8 cellular contexts compared by ENCODE assay signal in genomic region chr15:43285609-43286037, GRCh38. TPM values are rescaled to one million over a fixed set of nuclear protein-coding genes. Genes with fewer than 3 reads are reported as not detected.
DNase-seq lines count a peak whose midpoint lies in the region; ATAC-seq and TF ChIP-seq lines count a peak whose summit lies in the region.

No MANE protein-coding gene starts in this region.

- H3K4me3 ChIP-seq in MM.1S (ENCODE audit: low read length) (no peak overlapping the region), skeletal muscle cell (ENCODE audit: low read depth, low read length) (no peak overlapping the region)

- TF ChIP-seq CTCF in MM.1S (IDR thresholded peaks at IDR 0.05; ENCODE audit: low read length) = peak; percentile 82

- H3K27me3 Mint-ChIP-seq in activated naive CD8-positive, alpha-beta T cell treated with anti-CD3 and anti-CD28 coated beads, Interleukin-2, amount 50 U/mL, for 24 hours = peaks cover 6% of the 10 kb centered on the region

- no peaks in the 10 kb centered on the region for H3F3A ChIP-seq in MM.1S (ENCODE audit: insufficient read depth, low read length)

- H3K4me1 ChIP-seq in MM.1S (ENCODE audit: low read length) = no peaks in the 10 kb centered on the region

- H3K79me2 ChIP-seq in MM.1S (ENCODE audit: low read length) = no peaks in the 10 kb centered on the region

- in situ Hi-C loops in G401 (cut with HindIII; ENCODE audit: low sequenced_read_pairs) (no loop called here), SK-MEL-5 (cut with HindIII; ENCODE audit: low pct_unique_long_range_greater_than_20kb, low sequenced_read_pairs) (no loop called here)

- DNase-seq in G401 (ENCODE audit: low spot score) = peak; percentile 82
- peak; percentile 75 for DNase-seq in MM.1S
- peak; percentile 81 for DNase-seq in SK-MEL-5 (ENCODE audit: low read depth, low spot score)
- peak; percentile 58 for DNase-seq in activated naive CD8-positive, alpha-beta T cell treated with anti-CD3 and anti-CD28 coated beads, Interleukin-2, amount 50 U/mL, for 24 hours
- DNase-seq in left ventricle myocardium superior = no peak
- peak; percentile 15 for DNase-seq in skeletal muscle cell (ENCODE audit: low read depth)

- H4K20me1 ChIP-seq in MM.1S (ENCODE audit: insufficient read depth, low read length) = no peaks in the 10 kb centered on the region

- H3K27ac ChIP-seq in MM.1S (ENCODE audit: low read length) = no peak overlapping the region

- H3K9me3 Mint-ChIP-seq in activated naive CD8-positive, alpha-beta T cell treated with anti-CD3 and anti-CD28 coated beads, Interleukin-2, amount 50 U/mL, for 24 hours = no peaks in the 10 kb centered on the region

- H3K27ac Mint-ChIP-seq in activated naive CD8-positive, alpha-beta T cell treated with anti-CD3 and anti-CD28 coated beads, Interleukin-2, amount 50 U/mL, for 24 hours = no peak overlapping the region

- no peak overlapping the region for H3K9ac ChIP-seq in MM.1S (ENCODE audit: low read length)

- peak; percentile 64 for ATAC-seq in activated naive CD8-positive, alpha-beta T cell treated with anti-CD3 and anti-CD28 coated beads, Interleukin-2, amount 50 U/mL, for 24 hours
- ATAC-seq in left ventricle myocardium superior (peak; percentile 74), HG02588 (IDR thresholded peaks at IDR 0.05; ENCODE audit: unreplicated experiment) (no peak), HG02642 (IDR thresholded peaks at IDR 0.05; ENCODE audit: poor library complexity, unreplicated experiment) (no peak)

- H3K36me3 ChIP-seq in MM.1S (replicated peaks; ENCODE audit: insufficient read depth, low read length) = no peaks in the 10 kb centered on the region

- no peak overlapping the region for H3K4me2 ChIP-seq in MM.1S (ENCODE audit: low read depth, low read length)

- 0 out of 2 replicates have a peak overlapping the region, but pooled peaks have one; percentile 37 for H2AFZ ChIP-seq in MM.1S (ENCODE audit: low read length)

- no peak overlapping the region for H3K4me3 Mint-ChIP-seq in activated naive CD8-positive, alpha-beta T cell treated with anti-CD3 and anti-CD28 coated beads, Interleukin-2, amount 50 U/mL, for 24 hours

- H3K27me3 ChIP-seq in MM.1S (replicated peaks; ENCODE audit: insufficient read depth, low read length) = no peaks in the 10 kb centered on the region

- no peaks in the 10 kb centered on the region for H3K9me3 ChIP-seq in MM.1S (replicated peaks; ENCODE audit: insufficient read depth, low read length)

- intact Hi-C loops in left ventricle myocardium superior (cut with micrococcal nuclease) = loop anchor here (2.0 kb wide), 1 partner anchor 61 kb away; no protein-coding TSS in a partner anchor

- no peaks in the 10 kb centered on the region for H3K9me2 ChIP-seq in MM.1S (replicated peaks; ENCODE audit: insufficient read depth, low read length)

- no peaks in the 10 kb centered on the region for H3K36me3 Mint-ChIP-seq in activated naive CD8-positive, alpha-beta T cell treated with anti-CD3 and anti-CD28 coated beads, Interleukin-2, amount 50 U/mL, for 24 hours (ENCODE audit: low read depth)

- H3K4me1 Mint-ChIP-seq in activated naive CD8-positive, alpha-beta T cell treated with anti-CD3 and anti-CD28 coated beads, Interleukin-2, amount 50 U/mL, for 24 hours = no peaks in the 10 kb centered on the region

RNA-seq across cellular contexts. Expression of gene TGM7, which starts 16.4 kb away (rescaled TPM):
- total RNA-seq in G401 (2014; rRNA removed; shearing (Covaris generic)) = not detected in 2 replicates
- not detected in 2 replicates for total RNA-seq in SK-MEL-5 (2014; rRNA removed; shearing (Covaris generic))
- not detected in 2 replicates for polyA plus RNA-seq in SK-MEL-5 (2015; cell fraction: cytosol; rRNA removed)
- not detected in 2 replicates for polyA plus RNA-seq in SK-MEL-5 (2015; cell fraction: nucleus; rRNA removed)
- total RNA-seq in left ventricle myocardium superior = not detected

RNA-seq across cellular contexts. Expression of gene TGM5, which starts 18.9 kb away (rescaled TPM):
- total RNA-seq in G401 (2014; rRNA removed; shearing (Covaris generic)) = not detected in 2 replicates
- 0.13 and 0.21 TPM in 2 replicates for total RNA-seq in SK-MEL-5 (2014; rRNA removed; shearing (Covaris generic))
- polyA plus RNA-seq in SK-MEL-5 (2015; cell fraction: cytosol; rRNA removed) = 0.30 and 0.44 TPM in 2 replicates
- polyA plus RNA-seq in SK-MEL-5 (2015; cell fraction: nucleus; rRNA removed) = 0.80 and 1.1 TPM in 2 replicates
- total RNA-seq in left ventricle myocardium superior = not detected

RNA-seq across cellular contexts. Expression of gene LCMT2, which starts 44.8 kb away (rescaled TPM):
- not detected in 2 replicates for total RNA-seq in G401 (2014; rRNA removed; shearing (Covaris generic))
- 16.0 and 16.3 TPM in 2 replicates for total RNA-seq in SK-MEL-5 (2014; rRNA removed; shearing (Covaris generic))
- polyA plus RNA-seq in SK-MEL-5 (2015; cell fraction: cytosol; rRNA removed) = 10.1 and 10.7 TPM in 2 replicates
- polyA plus RNA-seq in SK-MEL-5 (2015; cell fraction: nucleus; rRNA removed) = 10.2 and 15.8 TPM in 2 replicates
- 4.4 TPM for total RNA-seq in left ventricle myocardium superior

Comparison
In these comparisons a context has a peak if more than half of its experiments do, and no peak if none do; other contexts are left out.
1. ATAC-seq: peak in activated naive CD8-positive, alpha-beta T cell treated with anti-CD3 and anti-CD28 coated beads, Interleukin-2, amount 50 U/mL, for 24 hours (single experiment) and left ventricle myocardium superior (single experiment); none in HG02588 (single experiment) and HG02642 (single experiment).